Comparison of ENCODE assay signal across 10 cellular contexts in genomic region chr21:38323721-38324591, GRCh38.
A peak's percentile ranks its signal among the peaks of the same experiment; 100 is the strongest.
DNase-seq lines count a peak whose midpoint lies in the region; TF ChIP-seq lines count a peak whose summit lies in the region.
"Had no signal": no experiment of that assay in that cellular context is flagged by ENCODE, and none has a peak within 500 bp of the region (broad histone marks: within the 10 kb centered on the region; RNA-seq: fewer than 3 reads in every experiment).

No MANE protein-coding gene starts in this region.

- no peaks in the 10 kb centered on the region for H3K36me3 Mint-ChIP-seq in brain
- no peaks in the 10 kb centered on the region for H3K36me3 Mint-ChIP-seq in nephron (ENCODE audit: low read depth)

- peak overlapping the region in 3 of 5 experiments; percentile 49 to 75 (median 66) for H3K27ac Mint-ChIP-seq in brain
- peak overlapping the region; percentile 92 to 98 (median 95) for H3K27ac Mint-ChIP-seq in nephron

- TF ChIP-seq POLR2A in vagina (IDR thresholded peaks at IDR 0.05): no peak
- TF ChIP-seq POLR2A in erythroblast (IDR thresholded peaks at IDR 0.05; ENCODE audit: low read length): no peak

- H3K4me1 Mint-ChIP-seq in brain (peaks cover 35% of the 10 kb centered on the region), nephron (peaks cover 55% of the 10 kb centered on the region)

- intact Hi-C loops in vagina (cut with DNase I): no loop called here

- no peak for TF ChIP-seq CTCF in brain (conservative IDR thresholded peaks at IDR 0.05)
- no peak for TF ChIP-seq CTCF in nephron (IDR thresholded peaks at IDR 0.05; ENCODE audit: unreplicated experiment in 3 of 3)
- no peak for TF ChIP-seq CTCF in vagina (IDR thresholded peaks at IDR 0.05)

- peaks cover 4% of the 10 kb centered on the region for H3K4me1 ChIP-seq in vagina

- no peaks in the 10 kb centered on the region for H3K9me3 ChIP-seq in vagina

- DNase-seq in NCI-H82 (lab: John Stamatoyannopoulos, UW) (peak; percentile 16), NCI-H82 treated with DMSO at 0.1 percent for 48 hours (lab: John Stamatoyannopoulos, UW; ENCODE audit: unreplicated experiment) (no peak), NCI-H2196 (lab: John Stamatoyannopoulos, UW; ENCODE audit: unreplicated experiment) (peak; percentile 87), vagina (ENCODE audit: extremely low spot score in 2 of 2) (no peak), NCI-H345 (lab: John Stamatoyannopoulos, UW) (no peak), erythroblast (lab: John Stamatoyannopoulos, UW) (no peak)
- DNase-seq: stimulated activated CD4-positive, alpha-beta T cell treated with anti-CD3 and anti-CD28 coated beads, Interleukin-2, amount 100 ng/mL, for 48 hours had no signal

- H3K27me3 ChIP-seq in vagina: no peaks in the 10 kb centered on the region

- no peaks in the 10 kb centered on the region for H3K36me3 ChIP-seq in vagina

- H3K9me3 Mint-ChIP-seq in brain (peaks cover 0 to 3% (median 0%) of the 10 kb centered on the region in 5 experiments), nephron (peaks cover 2% of the 10 kb centered on the region)

- H3K27me3 Mint-ChIP-seq in brain (no peaks in the 10 kb centered on the region), nephron (ENCODE audit: low read depth) (peaks cover 5% of the 10 kb centered on the region)

- H3K4me3 Mint-ChIP-seq in brain: no peak overlapping the region
- H3K4me3 Mint-ChIP-seq in nephron: peak overlapping the region in 2 of 3 experiments; percentile 45 to 58

- no peak overlapping the region for H3K4me3 ChIP-seq in vagina

- no peak overlapping the region for H3K27ac ChIP-seq in vagina
- H3K27ac ChIP-seq: 22Rv1 had no signal

Comparison
In these comparisons a context has a peak if more than half of its experiments do, and no peak if none do; other contexts are left out.
1. DNase-seq: peak in NCI-H82 (single experiment) and NCI-H2196 (single experiment); none in NCI-H82 treated with DMSO at 0.1 percent for 48 hours (single experiment), vagina (0 of 2), NCI-H345 (single experiment) and erythroblast (0 of 2).
2. H3K4me3 Mint-ChIP-seq: peak in nephron (2 of 3); none in brain (0 of 5).